10 cellular contexts compared by ENCODE assay signal in genomic region chr20:4038676-4039075, GRCh38. TPM values are rescaled to one million over a fixed set of nuclear protein-coding genes. Genes with fewer than 3 reads are reported as not detected.
DNase-seq lines count a peak whose midpoint lies in the region; ATAC-seq and TF ChIP-seq lines count a peak whose summit lies in the region.
"Had no signal": no experiment of that assay in that cellular context is flagged by ENCODE, and none has a peak within 500 bp of the region (broad histone marks: within the 10 kb centered on the region; RNA-seq: fewer than 3 reads in every experiment).

No MANE protein-coding gene starts in this region.

- H3K4me1 ChIP-seq in left lung (peaks cover 12 to 34% of the 10 kb centered on the region in 2 donors), left ventricle myocardium inferior (peaks cover 11% of the 10 kb centered on the region)
- H3K4me1 ChIP-seq: neural progenitor cell had no signal

- H3K27me3 ChIP-seq in left lung (no peaks in the 10 kb centered on the region), left ventricle myocardium inferior (ENCODE audit: low read depth) (no peaks in the 10 kb centered on the region)

- no peaks in the 10 kb centered on the region for H3K27me3 Mint-ChIP-seq in stimulated activated naive CD8-positive, alpha-beta T cell treated with anti-CD3 and anti-CD28 coated beads, Interleukin-15, Interleukin-2, amounts not matched to agents 100 ng/mL and 50 ng/mL, for 24 hours
- no peaks in the 10 kb centered on the region for H3K27me3 Mint-ChIP-seq in activated CD8-positive, alpha-beta memory T cell treated with anti-CD3 and anti-CD28 coated beads, Interleukin-2, amount 10 ng/mL, durations not matched to agents 7 days and 5 days

- no peak for TF ChIP-seq CTCF in left lung (IDR thresholded peaks at IDR 0.05)
- no peak for TF ChIP-seq CTCF in left ventricle myocardium inferior (IDR thresholded peaks at IDR 0.05; ENCODE audit: borderline replicate concordance)

- no peaks in the 10 kb centered on the region for H3K36me3 Mint-ChIP-seq in stimulated activated naive CD8-positive, alpha-beta T cell treated with anti-CD3 and anti-CD28 coated beads, Interleukin-15, Interleukin-2, amounts not matched to agents 100 ng/mL and 50 ng/mL, for 24 hours (ENCODE audit: low read depth)
- H3K36me3 Mint-ChIP-seq in activated CD8-positive, alpha-beta memory T cell treated with anti-CD3 and anti-CD28 coated beads, Interleukin-2, amount 10 ng/mL, durations not matched to agents 7 days and 5 days, result peaks cover 7% of the 10 kb centered on the region
- H3K36me3 Mint-ChIP-seq: brain, neural progenitor cell had no signal

- H3K27ac Mint-ChIP-seq in stimulated activated naive CD8-positive, alpha-beta T cell treated with anti-CD3 and anti-CD28 coated beads, Interleukin-15, Interleukin-2, amounts not matched to agents 100 ng/mL and 50 ng/mL, for 24 hours, result peak overlapping the region; percentile 96
- H3K27ac Mint-ChIP-seq in activated CD8-positive, alpha-beta memory T cell treated with anti-CD3 and anti-CD28 coated beads, Interleukin-2, amount 10 ng/mL, durations not matched to agents 7 days and 5 days, result peak overlapping the region; percentile 98

- H3K4me1 Mint-ChIP-seq in stimulated activated naive CD8-positive, alpha-beta T cell treated with anti-CD3 and anti-CD28 coated beads, Interleukin-15, Interleukin-2, amounts not matched to agents 100 ng/mL and 50 ng/mL, for 24 hours (ENCODE audit: low read depth), result peaks cover 23% of the 10 kb centered on the region
- H3K4me1 Mint-ChIP-seq in activated CD8-positive, alpha-beta memory T cell treated with anti-CD3 and anti-CD28 coated beads, Interleukin-2, amount 10 ng/mL, durations not matched to agents 7 days and 5 days, result peaks cover 21% of the 10 kb centered on the region

- intact Hi-C loops in left lung (cut with DNase I), result no loop called here
- intact Hi-C loops in left ventricle myocardium inferior (cut with micrococcal nuclease), result no loop called here

- no peak overlapping the region for H3K4me3 ChIP-seq in left lung
- H3K4me3 ChIP-seq in left ventricle myocardium inferior, result no peak overlapping the region
- H3K4me3 ChIP-seq: neural progenitor cell had no signal

- ATAC-seq in stimulated activated naive CD8-positive, alpha-beta T cell treated with anti-CD3 and anti-CD28 coated beads, Interleukin-15, Interleukin-2, amounts not matched to agents 100 U/mL and 50 U/mL, for 24 hours, result no peak
- ATAC-seq in activated CD8-positive, alpha-beta memory T cell treated with anti-CD3 and anti-CD28 coated beads, Interleukin-2, amount 10 ng/mL, durations not matched to agents 7 days and 5 days, result no peak
- no peak for ATAC-seq in left lung

- peak overlapping the region; percentile 20 for H3K4me3 Mint-ChIP-seq in stimulated activated naive CD8-positive, alpha-beta T cell treated with anti-CD3 and anti-CD28 coated beads, Interleukin-15, Interleukin-2, amounts not matched to agents 100 ng/mL and 50 ng/mL, for 24 hours
- H3K4me3 Mint-ChIP-seq in activated CD8-positive, alpha-beta memory T cell treated with anti-CD3 and anti-CD28 coated beads, Interleukin-2, amount 10 ng/mL, durations not matched to agents 7 days and 5 days, result peak overlapping the region; percentile 72
- H3K4me3 Mint-ChIP-seq: neural progenitor cell had no signal

- no peaks in the 10 kb centered on the region for H3K9me3 Mint-ChIP-seq in stimulated activated naive CD8-positive, alpha-beta T cell treated with anti-CD3 and anti-CD28 coated beads, Interleukin-15, Interleukin-2, amounts not matched to agents 100 ng/mL and 50 ng/mL, for 24 hours
- no peaks in the 10 kb centered on the region for H3K9me3 Mint-ChIP-seq in activated CD8-positive, alpha-beta memory T cell treated with anti-CD3 and anti-CD28 coated beads, Interleukin-2, amount 10 ng/mL, durations not matched to agents 7 days and 5 days (ENCODE audit: low read depth)
- H3K9me3 Mint-ChIP-seq: neural progenitor cell had no signal

- no peak for DNase-seq in stimulated activated naive CD8-positive, alpha-beta T cell treated with anti-CD3 and anti-CD28 coated beads, Interleukin-15, Interleukin-2, amounts not matched to agents 100 U/mL and 50 U/mL, for 24 hours
- DNase-seq in activated CD8-positive, alpha-beta memory T cell treated with anti-CD3 and anti-CD28 coated beads, Interleukin-2, amount 10 ng/mL, durations not matched to agents 7 days and 5 days, result no peak
- DNase-seq in left lung, result no peak
- DNase-seq in ecto neural progenitor cell (ENCODE audit: low spot score), result no peak
- DNase-seq in stimulated activated CD4-positive, alpha-beta T cell treated with anti-CD3 and anti-CD28 coated beads, Interleukin-4, amount 100 ng/mL, for 24 hours, result no peak
- DNase-seq in NK-92 treated with Interleukin-12 subunit alpha and Interleukin-12 subunit beta, amount 100 ng/mL, for 24 hours (lab: John Stamatoyannopoulos, UW), result no peak
- DNase-seq in left ventricle myocardium inferior, result no peak

- H3K36me3 ChIP-seq in left lung, result no peaks in the 10 kb centered on the region
- H3K36me3 ChIP-seq in left ventricle myocardium inferior, result no peaks in the 10 kb centered on the region
- H3K36me3 ChIP-seq: neural progenitor cell had no signal

- H3K9me3 ChIP-seq in left lung (no peaks in the 10 kb centered on the region), left ventricle myocardium inferior (replicated peaks) (no peaks in the 10 kb centered on the region)

- H3K27ac ChIP-seq in left lung, result peak overlapping the region; percentile 68 to 83
- H3K27ac ChIP-seq in left ventricle myocardium inferior (replicated peaks), result no peak overlapping the region
- H3K27ac ChIP-seq: neural progenitor cell had no signal

- CTCF ChIA-PET in activated CD8-positive, alpha-beta memory T cell treated with anti-CD3 and anti-CD28 coated beads, Interleukin-2, amount 10 ng/mL, durations not matched to agents 7 days and 5 days (lab: Charles Lee), result interaction anchor here (1.2 to 2.3 kb wide), 5 partner anchors 18 to 252 kb away, joined by 3 to 10 read pairs (median 5); partner anchors contain the start of gene CENPB

RNA-seq across cellular contexts. Expression of gene RNF24, which starts 23.3 kb away (rescaled TPM):
- total RNA-seq in activated CD8-positive, alpha-beta memory T cell treated with anti-CD3 and anti-CD28 coated beads, Interleukin-2, amount 10 ng/mL, durations not matched to agents 7 days and 5 days, result 10 to 100 TPM; 10.5 to 13.6 TPM
- total RNA-seq in left lung (10 to 100 TPM; 27.4 to 46.2 TPM), left ventricle myocardium inferior (5.1 TPM)
